8 cellular contexts compared by ENCODE assay signal in genomic region chr16:66315210-66315825, GRCh38. TPM values are rescaled to one million over a fixed set of nuclear protein-coding genes. Genes with fewer than 3 reads are reported as not detected.
DNase-seq lines count a peak whose midpoint lies in the region; ATAC-seq and TF ChIP-seq lines count a peak whose summit lies in the region.

No MANE protein-coding gene starts in this region.

- no peaks in the 10 kb centered on the region; the same call in 1 of the 2 replicates for H3K27me3 Mint-ChIP-seq in WTC11 (ENCODE audit: low read depth)

- H3K4me1 Mint-ChIP-seq in WTC11: peaks cover 8% of the 10 kb centered on the region; the same call in 1 of the 2 replicates

- H3K4me3 Mint-ChIP-seq in WTC11: no peak overlapping the region

- DNase-seq in AG09319 (ENCODE audit: extremely low read depth, low read depth) (peak; percentile 39), NCI-H2171 treated with DMSO at 0.1 percent for 48 hours (lab: John Stamatoyannopoulos, UW) (peak; percentile 84), WTC11 (ENCODE audit: low spot score) (peak; percentile 70), kidney tubule cell (ENCODE audit: low spot score) (peak; percentile 76)
- DNase-seq in central memory CD4-positive, alpha-beta T cell: peak; percentile 33
- DNase-seq in stimulated activated CD4-positive, alpha-beta T cell treated with anti-CD3 and anti-CD28 coated beads, Interleukin-4, amount 100 ng/mL, for 1 hour: peak; percentile 20

- H3K36me3 Mint-ChIP-seq in WTC11: no peaks in the 10 kb centered on the region

- H3K9me3 Mint-ChIP-seq in WTC11: no peaks in the 10 kb centered on the region

- ATAC-seq in GM18867 (IDR thresholded peaks at IDR 0.05; ENCODE audit: unreplicated experiment) (peak; percentile 98), HG03064 (IDR thresholded peaks at IDR 0.05; ENCODE audit: low read depth, unreplicated experiment) (peak; percentile 79), WTC11 (peak; percentile 95)

- no peak overlapping the region for H3K27ac Mint-ChIP-seq in WTC11

- CTCF ChIA-PET in WTC11 (lab: Charles Lee): interaction anchor here (0.7 to 2.7 kb wide), 8 partner anchors 8 to 90 kb away, joined by 3 to 47 read pairs (median 6); no protein-coding TSS in a partner anchor

- POLR2A ChIA-PET in WTC11 (lab: Charles Lee): no interaction called here

- peak; percentile 99 for TF ChIP-seq CTCF in AG09319 (IDR thresholded peaks at IDR 0.05; ENCODE audit: low read depth, low read length)
- TF ChIP-seq CTCF in WTC11 (IDR thresholded peaks at IDR 0.05): peak; percentile 89

TF ChIP-seq in WTC11, 78 proteins besides CTCF, POLR2A, EP300 and RAD21:
- TF ChIP-seq AFF4 (CRISPR knock-in tag; IDR thresholded peaks at IDR 0.05; ENCODE audit: borderline replicate concordance): no peak
- TF ChIP-seq ATF2 (CRISPR knock-in tag; IDR thresholded peaks at IDR 0.05; ENCODE audit: borderline replicate concordance, low read depth): no peak
- no peak for TF ChIP-seq OVOL2 (CRISPR knock-in tag; IDR thresholded peaks at IDR 0.05; ENCODE audit: borderline replicate concordance)
- no peak for TF ChIP-seq MXD4 (CRISPR knock-in tag; IDR thresholded peaks at IDR 0.05; ENCODE audit: borderline replicate concordance)
- no peak for TF ChIP-seq JAZF1 (CRISPR knock-in tag; IDR thresholded peaks at IDR 0.05)
- TF ChIP-seq ATF1 (CRISPR knock-in tag; IDR thresholded peaks at IDR 0.05): no peak
- TF ChIP-seq USF2 (CRISPR knock-in tag; IDR thresholded peaks at IDR 0.05): no peak
- no peak for TF ChIP-seq ZNF281 (CRISPR knock-in tag; IDR thresholded peaks at IDR 0.05)
- TF ChIP-seq JUN (CRISPR knock-in tag; IDR thresholded peaks at IDR 0.05): no peak
- no peak for TF ChIP-seq ATF3 (CRISPR knock-in tag; conservative IDR thresholded peaks at IDR 0.05)
- no peak for TF ChIP-seq NR2C2 (CRISPR knock-in tag; IDR thresholded peaks at IDR 0.05)

RNA-seq across cellular contexts. Expression of gene CDH5, which starts 51.2 kb away (rescaled TPM):
- total RNA-seq in WTC11 (2021): 0.14 to 0.28 TPM (median 0.14 TPM) in 3 replicates

Comparison
In these comparisons a context has a peak if more than half of its experiments do, and no peak if none do; other contexts are left out.
1. Peak in every context shown above with its lines: DNase-seq and ATAC-seq.
2. DNase-seq: peak in every context shown above with its lines; median percentile 84 in NCI-H2171 treated with DMSO at 0.1 percent for 48 hours; 76 in kidney tubule cell; 70 in WTC11; 39 in AG09319; 33 in central memory CD4-positive, alpha-beta T cell; 20 in stimulated activated CD4-positive, alpha-beta T cell treated with anti-CD3 and anti-CD28 coated beads, Interleukin-4, amount 100 ng/mL, for 1 hour.